In the genomic region with DNA sequence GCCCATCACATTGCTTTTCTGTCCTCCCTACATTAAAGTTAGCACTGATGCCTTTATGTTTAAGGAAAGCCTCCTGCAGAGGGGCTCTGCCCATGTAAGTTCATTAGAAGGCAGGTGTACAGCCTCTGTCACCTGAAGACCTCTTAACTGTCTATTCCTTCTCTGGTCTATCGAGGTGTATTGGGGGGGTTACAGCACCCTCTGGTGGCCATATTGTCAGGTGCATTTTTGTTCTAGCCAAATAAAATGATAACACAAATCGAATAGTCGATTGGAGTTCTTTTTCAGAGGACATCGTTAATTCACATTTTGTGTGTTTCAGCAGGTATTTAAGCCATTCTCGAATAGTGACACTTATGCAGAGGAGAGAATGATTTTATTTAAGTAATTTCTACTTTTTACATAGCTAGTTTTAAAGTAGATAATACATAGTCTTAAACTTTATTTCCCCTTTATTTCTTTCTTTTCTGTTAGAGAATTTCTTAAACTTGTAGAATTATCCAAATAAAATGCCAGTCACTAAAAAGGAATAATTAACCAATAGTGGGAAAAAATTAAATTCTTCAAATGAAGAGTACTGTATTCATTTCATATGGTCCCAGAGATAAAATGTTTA, we compare ENCODE assay signal across 8 cellular contexts.
A peak's percentile ranks its signal among the peaks of the same experiment; 100 is the strongest.
DNase-seq lines count a peak whose midpoint lies in the region; ATAC-seq, FAIRE-seq and TF ChIP-seq lines count a peak whose summit lies in the region.

No MANE protein-coding gene starts in this region.

- ATAC-seq in memory B cell (ENCODE audit: low read depth) = peak; percentile 70
- no peak for ATAC-seq in stimulated activated effector memory CD8-positive, alpha-beta T cell treated with anti-CD3 and anti-CD28 coated beads, Interleukin-12 subunit alpha, Interleukin-12 subunit beta, amount 100 ng/mL, for 72 hours

- peak; percentile 61 for DNase-seq in GM12891 (ENCODE audit: insufficient read length, low spot score)
- DNase-seq in NCI-H2029 treated with DMSO at 0.1 percent for 48 hours (lab: John Stamatoyannopoulos, UW) = peak; percentile 34
- DNase-seq in activated CD4-positive, CD25-positive, alpha-beta regulatory T cell treated with anti-CD3 and anti-CD28 coated beads, Interleukin-2, amount 50 U/mL, for 16 hours (ENCODE audit: low read depth, low spot score) = peak; percentile 35
- DNase-seq in chondrocyte (ENCODE audit: low spot score) = no peak
- peak; percentile 66 to 68 for DNase-seq in memory B cell (ENCODE audit: low spot score in 2 of 2)
- DNase-seq in stimulated activated effector memory CD8-positive, alpha-beta T cell treated with anti-CD3 and anti-CD28 coated beads, Interleukin-12 subunit alpha, Interleukin-12 subunit beta, amount 100 ng/mL, for 72 hours (ENCODE audit: low spot score in 2 of 2) = peak; percentile 53 to 68
- no peak for DNase-seq in HPDE6-E6E7 (ENCODE audit: extremely low spot score)

- no peak overlapping the region for H3K4me3 Mint-ChIP-seq in chondrocyte (ENCODE audit: unreplicated experiment)
- no peak overlapping the region for H3K4me3 Mint-ChIP-seq in memory B cell
- H3K4me3 Mint-ChIP-seq in stimulated activated effector memory CD8-positive, alpha-beta T cell treated with anti-CD3 and anti-CD28 coated beads, Interleukin-12 subunit alpha, Interleukin-12 subunit beta, amount 100 ng/mL, for 72 hours = no peak overlapping the region

- TF ChIP-seq CTCF in 22Rv1 (IDR thresholded peaks at IDR 0.05) (peak; percentile 96), chondrocyte (IDR thresholded peaks at IDR 0.05) (peak; percentile 95)

- TF ChIP-seq POLR2A in GM12891 (IDR thresholded peaks at IDR 0.05; ENCODE audit: low read depth, low read length) = no peak

- H3K36me3 Mint-ChIP-seq in chondrocyte (ENCODE audit: low read depth) (no peaks in the 10 kb centered on the region), memory B cell (no peaks in the 10 kb centered on the region)
- H3K36me3 Mint-ChIP-seq in stimulated activated effector memory CD8-positive, alpha-beta T cell treated with anti-CD3 and anti-CD28 coated beads, Interleukin-12 subunit alpha, Interleukin-12 subunit beta, amount 100 ng/mL, for 72 hours = no peaks in the 10 kb centered on the region

- peak; percentile 69 for FAIRE-seq in GM12891 (lab: Jason Lieb, UNC)

- H3K9me3 Mint-ChIP-seq in chondrocyte (ENCODE audit: low read depth) = no peaks in the 10 kb centered on the region
- H3K9me3 Mint-ChIP-seq in memory B cell = no peaks in the 10 kb centered on the region
- no peaks in the 10 kb centered on the region for H3K9me3 Mint-ChIP-seq in stimulated activated effector memory CD8-positive, alpha-beta T cell treated with anti-CD3 and anti-CD28 coated beads, Interleukin-12 subunit alpha, Interleukin-12 subunit beta, amount 100 ng/mL, for 72 hours

- H3K4me1 Mint-ChIP-seq in chondrocyte (ENCODE audit: low read depth) (peaks cover 45% of the 10 kb centered on the region), memory B cell (peaks cover 7% of the 10 kb centered on the region)
- H3K4me1 Mint-ChIP-seq in stimulated activated effector memory CD8-positive, alpha-beta T cell treated with anti-CD3 and anti-CD28 coated beads, Interleukin-12 subunit alpha, Interleukin-12 subunit beta, amount 100 ng/mL, for 72 hours = no peaks in the 10 kb centered on the region

- H3K27ac ChIP-seq in 22Rv1 = no peak overlapping the region

- no peaks in the 10 kb centered on the region for H3K27me3 Mint-ChIP-seq in chondrocyte (ENCODE audit: low read depth)
- no peaks in the 10 kb centered on the region for H3K27me3 Mint-ChIP-seq in memory B cell

- no peak overlapping the region for H3K27ac Mint-ChIP-seq in chondrocyte (ENCODE audit: unreplicated experiment)
- no peak overlapping the region for H3K27ac Mint-ChIP-seq in memory B cell
- no peak overlapping the region for H3K27ac Mint-ChIP-seq in stimulated activated effector memory CD8-positive, alpha-beta T cell treated with anti-CD3 and anti-CD28 coated beads, Interleukin-12 subunit alpha, Interleukin-12 subunit beta, amount 100 ng/mL, for 72 hours

TF ChIP-seq in GM12891, 5 proteins besides CTCF, POLR2A, EP300 and RAD21:
- no peak for TF ChIP-seq TAF1 (IDR thresholded peaks at IDR 0.05; ENCODE audit: low read depth, low read length)
- no peak for TF ChIP-seq POU2F2 (IDR thresholded peaks at IDR 0.05; ENCODE audit: low read depth, low read length)
- no peak for TF ChIP-seq SPI1 (IDR thresholded peaks at IDR 0.05; ENCODE audit: low read depth, low read length)
- no peak for TF ChIP-seq PAX5 (IDR thresholded peaks at IDR 0.05; ENCODE audit: insufficient read depth, low read length, severe bottlenecking)
- TF ChIP-seq POLR2AphosphoS5 (IDR thresholded peaks at IDR 0.05; ENCODE audit: low read depth, low read length) = no peak
TF ChIP-seq in GM12891: peak in this region for 0.

Comparison
In these comparisons a context has a peak if more than half of its experiments do, and no peak if none do; other contexts are left out.
1. DNase-seq: peak in GM12891 (single experiment), NCI-H2029 treated with DMSO at 0.1 percent for 48 hours (single experiment), activated CD4-positive, CD25-positive, alpha-beta regulatory T cell treated with anti-CD3 and anti-CD28 coated beads, Interleukin-2, amount 50 U/mL, for 16 hours (single experiment), memory B cell (2 of 2) and stimulated activated effector memory CD8-positive, alpha-beta T cell treated with anti-CD3 and anti-CD28 coated beads, Interleukin-12 subunit alpha, Interleukin-12 subunit beta, amount 100 ng/mL, for 72 hours (2 of 2); none in chondrocyte (single experiment) and HPDE6-E6E7 (single experiment).